In the genomic region with DNA sequence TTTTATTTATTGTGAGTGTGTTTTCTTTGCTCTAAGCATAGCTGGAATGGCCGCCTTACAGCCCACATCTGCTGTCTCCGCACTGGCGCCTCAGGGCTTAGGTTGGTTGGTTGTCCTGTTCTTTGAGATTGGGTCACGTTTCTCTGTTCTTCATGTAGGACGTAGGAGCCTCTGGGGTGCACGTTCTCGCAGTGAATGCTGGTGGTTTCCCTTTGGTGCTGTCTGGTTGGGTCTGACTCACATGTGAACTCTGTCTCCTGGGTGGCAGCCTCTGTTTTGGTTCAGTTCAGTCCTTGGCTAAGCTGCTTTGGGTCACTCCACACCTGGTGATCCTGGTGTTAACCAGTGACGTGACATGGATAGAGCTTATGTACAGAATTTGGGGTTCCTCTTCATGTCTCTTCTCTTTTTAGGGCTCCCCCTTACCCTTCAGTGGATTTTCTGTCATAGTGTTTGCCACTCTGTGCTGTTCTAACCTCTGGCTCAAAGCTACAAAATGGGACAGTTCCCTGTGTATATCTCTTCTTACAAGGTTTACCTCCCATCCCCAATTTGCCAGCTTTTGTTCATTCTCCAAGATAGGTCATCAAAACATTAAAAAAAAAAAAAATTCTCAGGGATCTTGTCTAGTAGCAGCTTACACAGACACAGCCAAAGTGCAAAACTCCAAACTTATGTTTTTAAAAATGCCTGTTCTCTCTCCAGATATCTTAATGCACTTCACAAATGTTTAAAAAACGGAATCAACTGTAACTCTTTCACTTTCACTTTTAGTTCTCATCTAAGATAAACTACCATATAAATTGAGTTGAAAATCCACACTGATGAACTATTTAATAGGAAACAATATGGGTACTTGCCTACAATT, we compare ENCODE assay signal across 9 cellular contexts. TPM values are rescaled to one million over a fixed set of nuclear protein-coding genes. Genes with fewer than 3 reads are reported as not detected.
DNase-seq lines count a peak whose midpoint lies in the region; ATAC-seq and TF ChIP-seq lines count a peak whose summit lies in the region.
"Had no signal": no experiment of that assay in that cellular context is flagged by ENCODE, and none has a peak within 500 bp of the region (broad histone marks: within the 10 kb centered on the region; RNA-seq: fewer than 3 reads in every experiment).

No MANE protein-coding gene starts in this region.

- H3K9ac ChIP-seq in DND-41 (ENCODE audit: low read depth, low read length): peak overlapping the region; percentile 50

- intact Hi-C loops in activated T-helper 1 cell treated with anti-CD3 and anti-CD28 coated beads, Interleukin-12 subunit alpha, Interleukin-12 subunit beta, Interleukin-2, Interleukin-4 antibody, amounts not matched to agents 30 ng/mL and 10 ng/mL and 1 ng/mL, durations not matched to agents 14 hours and 24 hours and 36 hours (cut with micrococcal nuclease): loop anchor here (1.0 to 10.0 kb wide), 5 partner anchors 12 to 882 kb away; no protein-coding TSS in a partner anchor
- intact Hi-C loops in Calu3 (cut with micrococcal nuclease; ENCODE audit: unreplicated experiment): no loop called here

- no peaks in the 10 kb centered on the region for H3K79me2 ChIP-seq in DND-41 (ENCODE audit: insufficient read depth, low read length)

- no peaks in the 10 kb centered on the region for H3K36me3 Mint-ChIP-seq in activated T-helper 1 cell treated with anti-CD3 and anti-CD28 coated beads, Interleukin-12 subunit alpha, Interleukin-12 subunit beta, Interleukin-2, Interleukin-4 antibody, amounts not matched to agents 30 ng/mL and 10 ng/mL and 1 ng/mL, durations not matched to agents 14 hours and 24 hours and 36 hours (ENCODE audit: low read depth)
- no peaks in the 10 kb centered on the region for H3K36me3 Mint-ChIP-seq in immature natural killer cell
- H3K36me3 Mint-ChIP-seq in Calu3 (ENCODE audit: insufficient read depth, unreplicated experiment): no peaks in the 10 kb centered on the region

- H3K27me3 ChIP-seq in DND-41 (ENCODE audit: insufficient read depth, low read length, poor library complexity): no peaks in the 10 kb centered on the region

- TF ChIP-seq CTCF in DND-41 (IDR thresholded peaks at IDR 0.05; ENCODE audit: borderline replicate concordance, extremely low read depth, low read length, poor library complexity, severe bottlenecking) (no peak), Calu3 (IDR thresholded peaks at IDR 0.05; ENCODE audit: unreplicated experiment) (no peak)

- H3K4me3 Mint-ChIP-seq in activated T-helper 1 cell treated with anti-CD3 and anti-CD28 coated beads, Interleukin-12 subunit alpha, Interleukin-12 subunit beta, Interleukin-2, Interleukin-4 antibody, amounts not matched to agents 30 ng/mL and 10 ng/mL and 1 ng/mL, durations not matched to agents 14 hours and 24 hours and 36 hours: peak overlapping the region; percentile 71
- H3K4me3 Mint-ChIP-seq in immature natural killer cell (peak overlapping the region; percentile 74 to 89 (median 81)), Calu3 (ENCODE audit: low read depth, unreplicated experiment) (no peak overlapping the region)

- no peaks in the 10 kb centered on the region for H4K20me1 ChIP-seq in DND-41 (ENCODE audit: insufficient read depth, low read length)

- BruUV-seq in Calu3 (replicated peaks; lab: Mats Ljungman, UMichigan): no TSS peak

- peak overlapping the region; percentile 79 for H3K27ac Mint-ChIP-seq in activated T-helper 1 cell treated with anti-CD3 and anti-CD28 coated beads, Interleukin-12 subunit alpha, Interleukin-12 subunit beta, Interleukin-2, Interleukin-4 antibody, amounts not matched to agents 30 ng/mL and 10 ng/mL and 1 ng/mL, durations not matched to agents 14 hours and 24 hours and 36 hours
- H3K27ac Mint-ChIP-seq in immature natural killer cell (peak overlapping the region; percentile 95 to 99 (median 96)), Calu3 (ENCODE audit: unreplicated experiment) (no peak overlapping the region)

- H3K4me1 ChIP-seq in DND-41 (ENCODE audit: insufficient read depth, low read length): peaks cover 21% of the 10 kb centered on the region

- H3K4me2 ChIP-seq in DND-41 (ENCODE audit: insufficient read depth, low read length): peak overlapping the region; percentile 67

- H3K27me3 Mint-ChIP-seq in activated T-helper 1 cell treated with anti-CD3 and anti-CD28 coated beads, Interleukin-12 subunit alpha, Interleukin-12 subunit beta, Interleukin-2, Interleukin-4 antibody, amounts not matched to agents 30 ng/mL and 10 ng/mL and 1 ng/mL, durations not matched to agents 14 hours and 24 hours and 36 hours (ENCODE audit: insufficient read depth): peaks cover 25% of the 10 kb centered on the region
- H3K27me3 Mint-ChIP-seq in immature natural killer cell (ENCODE audit: low read depth in 3 of 3): peaks cover 6 to 14% (median 13%) of the 10 kb centered on the region in 3 donors
- peaks cover 21% of the 10 kb centered on the region for H3K27me3 Mint-ChIP-seq in Calu3 (ENCODE audit: unreplicated experiment)

- no peaks in the 10 kb centered on the region for H3K9me3 ChIP-seq in DND-41 (ENCODE audit: insufficient read depth, low read length, severe bottlenecking)

- no peaks in the 10 kb centered on the region for H3K9me3 Mint-ChIP-seq in activated T-helper 1 cell treated with anti-CD3 and anti-CD28 coated beads, Interleukin-12 subunit alpha, Interleukin-12 subunit beta, Interleukin-2, Interleukin-4 antibody, amounts not matched to agents 30 ng/mL and 10 ng/mL and 1 ng/mL, durations not matched to agents 14 hours and 24 hours and 36 hours
- no peaks in the 10 kb centered on the region for H3K9me3 Mint-ChIP-seq in immature natural killer cell
- no peaks in the 10 kb centered on the region for H3K9me3 Mint-ChIP-seq in Calu3 (ENCODE audit: low read depth, unreplicated experiment)

- DNase-seq in DND-41 (peak; percentile 50), MV-4-11 (lab: John Stamatoyannopoulos, UW) (peak; percentile 26), immature natural killer cell (peak; percentile 81 to 84 (median 82)), Calu3 (no peak), HuH-7.5 (ENCODE audit: low spot score) (no peak)
- peak; percentile 50 for DNase-seq in activated T-helper 1 cell treated with anti-CD3 and anti-CD28 coated beads, Interleukin-12 subunit alpha, Interleukin-12 subunit beta, Interleukin-2, Interleukin-4 antibody, amounts not matched to agents 30 ng/mL and 10 ng/mL and 1 ng/mL, durations not matched to agents 14 hours and 24 hours and 36 hours (ENCODE audit: low spot score)
- peak; percentile 59 to 63 for DNase-seq in stimulated activated CD8-positive, alpha-beta memory T cell treated with anti-CD3 and anti-CD28 coated beads, Interleukin-15, amount 100 ng/mL, for 48 hours (ENCODE audit: low read depth in 2 of 2)

- H3K36me3 ChIP-seq in DND-41 (ENCODE audit: insufficient read depth, low read length): no peaks in the 10 kb centered on the region

- peak overlapping the region; percentile 6 to 28; a peak in 3 of 4 replicates for H3K4me3 ChIP-seq in DND-41 (ENCODE audit: low read depth in 1 of 2, low read length in 2 of 2)

- H3K27ac ChIP-seq in DND-41 (ENCODE audit: low read length): peak overlapping the region; percentile 66

- H2AFZ ChIP-seq in DND-41 (ENCODE audit: low read depth, low read length): peak overlapping the region; percentile 70

- H3K4me1 Mint-ChIP-seq in activated T-helper 1 cell treated with anti-CD3 and anti-CD28 coated beads, Interleukin-12 subunit alpha, Interleukin-12 subunit beta, Interleukin-2, Interleukin-4 antibody, amounts not matched to agents 30 ng/mL and 10 ng/mL and 1 ng/mL, durations not matched to agents 14 hours and 24 hours and 36 hours (ENCODE audit: low read depth): peaks cover 20% of the 10 kb centered on the region
- H3K4me1 Mint-ChIP-seq in immature natural killer cell: peaks cover 36 to 39% of the 10 kb centered on the region in 2 donors
- H3K4me1 Mint-ChIP-seq in Calu3 (ENCODE audit: low read depth, unreplicated experiment): peaks cover 16% of the 10 kb centered on the region

- CTCF ChIA-PET in Calu3 (lab: Charles Lee): no interaction called here

- ATAC-seq in DND-41 (ENCODE audit: insufficient read depth, low read depth): peak; percentile 83
- peak; percentile 97 for ATAC-seq in GM21576 (IDR thresholded peaks at IDR 0.05; ENCODE audit: unreplicated experiment)
- ATAC-seq: HCT116 had no signal

RNA-seq across cellular contexts. Expression of a gene that starts 12.8 kb away (rescaled TPM):
- total RNA-seq in activated T-helper 1 cell treated with anti-CD3 and anti-CD28 coated beads, Interleukin-12 subunit alpha, Interleukin-12 subunit beta, Interleukin-2, Interleukin-4 antibody, amounts not matched to agents 30 ng/mL and 10 ng/mL and 1 ng/mL, durations not matched to agents 14 hours and 24 hours and 36 hours: 103 and 110 TPM in 2 replicates
- polyA plus RNA-seq in immature natural killer cell: 100 to 1,000 TPM; 107 to 255 (median 144) TPM
- total RNA-seq in Calu3 (2022): 42.3 and 43.8 TPM in 2 replicates

Comparison
In these comparisons a context has a peak if more than half of its experiments do, and no peak if none do; other contexts are left out.
1. DNase-seq: peak in DND-41 (single experiment), MV-4-11 (single experiment), activated T-helper 1 cell treated with anti-CD3 and anti-CD28 coated beads, Interleukin-12 subunit alpha, Interleukin-12 subunit beta, Interleukin-2, Interleukin-4 antibody, amounts not matched to agents 30 ng/mL and 10 ng/mL and 1 ng/mL, durations not matched to agents 14 hours and 24 hours and 36 hours (single experiment), immature natural killer cell (3 of 3) and stimulated activated CD8-positive, alpha-beta memory T cell treated with anti-CD3 and anti-CD28 coated beads, Interleukin-15, amount 100 ng/mL, for 48 hours (2 of 2); none in Calu3 (single experiment) and HuH-7.5 (single experiment).